Comparison of ENCODE assay signal across 1 cellular context in the genomic region with DNA sequence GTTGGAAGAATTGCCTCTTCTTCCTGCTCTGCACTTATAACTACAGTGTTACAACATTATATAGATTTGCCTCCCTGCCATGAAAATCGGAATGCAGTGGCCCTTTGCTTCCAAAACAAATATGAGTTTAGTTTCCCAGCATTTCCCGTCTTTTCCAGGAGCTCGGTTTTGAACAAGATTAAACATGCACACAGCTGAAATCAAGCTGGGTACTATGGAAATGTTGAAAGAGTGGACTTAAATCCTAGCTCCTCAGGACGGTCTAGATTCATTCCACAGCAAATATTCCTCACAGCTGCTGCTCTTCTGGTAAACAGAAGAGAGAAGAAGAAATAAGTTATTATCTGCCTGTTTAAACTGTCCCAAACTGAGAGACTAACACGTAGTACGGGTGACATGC.
TF ChIP-seq lines count a peak whose summit lies in the region.

No MANE protein-coding gene starts in this region.

TF ChIP-seq in HepG2, 621 proteins besides CTCF, POLR2A, EP300 and RAD21 (continued from another document):
- TF ChIP-seq CHD4 (IDR thresholded peaks at IDR 0.05; ENCODE audit: borderline replicate concordance, low read length) (no peak), ZNF790 (CRISPR knock-in tag; IDR thresholded peaks at IDR 0.05; ENCODE audit: borderline replicate concordance) (no peak), DRAP1 (CRISPR knock-in tag; IDR thresholded peaks at IDR 0.05) (no peak), FIP1L1 (IDR thresholded peaks at IDR 0.05; ENCODE audit: borderline replicate concordance, insufficient read depth, low read depth, low read length) (no peak), ZNF670 (CRISPR knock-in tag; IDR thresholded peaks at IDR 0.05; ENCODE audit: borderline replicate concordance) (no peak), AKAP8 (CRISPR knock-in tag; IDR thresholded peaks at IDR 0.05) (no peak)
